12 cellular contexts compared by ENCODE assay signal in the genomic region with DNA sequence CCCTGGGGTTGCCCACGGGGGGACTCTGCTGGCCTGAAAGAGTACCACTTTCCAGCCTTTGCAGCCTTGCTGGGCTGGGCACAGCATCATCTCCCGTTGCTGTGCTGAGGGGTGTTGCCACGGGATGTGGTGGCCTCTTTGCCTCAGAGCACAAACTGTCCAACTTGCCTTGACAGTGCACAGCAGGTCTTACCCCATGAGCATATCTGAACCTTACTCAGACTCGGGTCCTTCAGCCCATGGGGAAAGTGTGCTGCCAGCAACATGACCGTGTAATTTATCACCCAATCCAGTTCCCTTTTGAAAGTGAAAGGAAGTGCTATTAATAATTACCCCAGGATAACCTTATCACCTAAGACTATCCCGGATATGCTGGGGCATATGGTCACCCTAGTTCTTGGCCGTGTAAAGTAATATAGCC. TPM values are rescaled to one million over a fixed set of nuclear protein-coding genes. Genes with fewer than 3 reads are reported as not detected.
A peak's percentile ranks its signal among the peaks of the same experiment; 100 is the strongest.
DNase-seq lines count a peak whose midpoint lies in the region; ATAC-seq, FAIRE-seq and TF ChIP-seq lines count a peak whose summit lies in the region.
"Had no signal": no experiment of that assay in that cellular context is flagged by ENCODE, and none has a peak within 500 bp of the region (broad histone marks: within the 10 kb centered on the region; RNA-seq: fewer than 3 reads in every experiment).

No MANE protein-coding gene starts in this region.

- no peak for TF ChIP-seq CTCF in GM12865 (IDR thresholded peaks at IDR 0.05; ENCODE audit: insufficient read depth, low read depth, low read length, missing control alignments)
- TF ChIP-seq CTCF in NB4 (IDR thresholded peaks at IDR 0.05; ENCODE audit: low read depth, low read length), result no peak
- TF ChIP-seq CTCF in left lung (IDR thresholded peaks at IDR 0.05), result no peak
- no peak for TF ChIP-seq CTCF in chondrocyte (IDR thresholded peaks at IDR 0.05)

- H3K27ac ChIP-seq in left lung, result no peak overlapping the region
- H3K27ac ChIP-seq: esophagus muscularis mucosa, vagina had no signal

- no peaks in the 10 kb centered on the region for H3K36me3 Mint-ChIP-seq in chondrocyte (ENCODE audit: low read depth)

- H3K4me3 ChIP-seq in GM12865 (ENCODE audit: low read depth, low read length) (no peak overlapping the region), NB4 (ENCODE audit: low read depth, low read length) (no peak overlapping the region), left lung (no peak overlapping the region)
- H3K4me3 ChIP-seq: esophagus muscularis mucosa, vagina had no signal

- peaks cover 18% of the 10 kb centered on the region for H3K4me1 Mint-ChIP-seq in chondrocyte (ENCODE audit: low read depth)

- no peak for FAIRE-seq in urothelium cell line (lab: Jason Lieb, UNC)

- no peak for TF ChIP-seq POLR2A in NB4 (IDR thresholded peaks at IDR 0.05; ENCODE audit: extremely low read depth, insufficient read length)

- no peaks in the 10 kb centered on the region for H3K9me3 Mint-ChIP-seq in chondrocyte (ENCODE audit: low read depth)

- H3K27me3 ChIP-seq in left lung, result no peaks in the 10 kb centered on the region
- H3K27me3 ChIP-seq: esophagus muscularis mucosa, vagina had no signal

- ATAC-seq in HG02642 (IDR thresholded peaks at IDR 0.05; ENCODE audit: poor library complexity, unreplicated experiment), result peak; percentile 77
- ATAC-seq in left lung, result peak; percentile 60
- ATAC-seq: Panc1 had no signal

- no peak overlapping the region for H3K4me3 Mint-ChIP-seq in chondrocyte (ENCODE audit: unreplicated experiment)

- H3K36me3 ChIP-seq in left lung, result peaks cover 0 to 40% of the 10 kb centered on the region in 2 donors
- H3K36me3 ChIP-seq: esophagus muscularis mucosa, vagina had no signal

- H3K4me1 ChIP-seq in left lung, result peaks cover 4 to 33% of the 10 kb centered on the region in 2 donors

- no peaks in the 10 kb centered on the region for H3K27me3 Mint-ChIP-seq in chondrocyte (ENCODE audit: low read depth)

- DNase-seq in GM12865 (ENCODE audit: low read depth) (peak; percentile 12), NB4 (ENCODE audit: low read depth) (peak; percentile 15), left lung (no peak), cerebellum (ENCODE audit: low spot score) (no peak), urothelium cell line (ENCODE audit: low spot score) (no peak), chondrocyte (ENCODE audit: low spot score) (no peak), NCI-H1092 (lab: John Stamatoyannopoulos, UW) (no peak)
- DNase-seq: stimulated activated CD4-positive, alpha-beta T cell treated with anti-CD3 and anti-CD28 coated beads, Interleukin-2, amount 100 ng/mL, for 48 hours had no signal

- intact Hi-C loops in left lung (cut with DNase I), result no loop called here

- no peak overlapping the region for H3K27ac Mint-ChIP-seq in chondrocyte (ENCODE audit: unreplicated experiment)

- no peaks in the 10 kb centered on the region for H3K9me3 ChIP-seq in left lung
- H3K9me3 ChIP-seq: esophagus muscularis mucosa, vagina had no signal

RNA-seq across cellular contexts. Expression of a gene that starts 46.8 kb away (rescaled TPM):
- total RNA-seq in left lung (100 to 1,000 TPM in 1 of 2 donors, 10 to 100 TPM in 1; 38.4 to 103 TPM), cerebellum (3.8 TPM), chondrocyte (2.4 to 4.7 TPM (median 2.5 TPM) in 3 replicates)

Comparison
In these comparisons a context has a peak if more than half of its experiments do, and no peak if none do; other contexts are left out.
1. DNase-seq: peak in GM12865 (single experiment) and NB4 (single experiment); none in left lung (0 of 2), cerebellum (single experiment), urothelium cell line (single experiment), chondrocyte (single experiment) and NCI-H1092 (single experiment).